In genomic region chr3:12286927-12287726, GRCh38 we compare ENCODE assay signal across 1 cellular context.
TF ChIP-seq lines count a peak whose summit lies in the region.

No MANE protein-coding gene starts in this region.

TF ChIP-seq in HEK293, 187 proteins besides CTCF, POLR2A, EP300 and RAD21 (continued from another document and continues in another):
- TF ChIP-seq ZNF513 (tag by site-specific recombination; IDR thresholded peaks at IDR 0.05): no peak
- TF ChIP-seq ZNF488 (tag by site-specific recombination; IDR thresholded peaks at IDR 0.05): no peak
- no peak for TF ChIP-seq ZNF2 (tag by site-specific recombination; IDR thresholded peaks at IDR 0.05)
- TF ChIP-seq ZNF394 (tag by site-specific recombination; IDR thresholded peaks at IDR 0.05; ENCODE audit: borderline replicate concordance): peak; percentile 15; the same call in 1 of the 2 replicates
- no peak for TF ChIP-seq ZNF544 (tag by site-specific recombination; IDR thresholded peaks at IDR 0.05)
- no peak for TF ChIP-seq ZBTB11 (tag by site-specific recombination; conservative IDR thresholded peaks at IDR 0.05; ENCODE audit: low read depth)
- no peak for TF ChIP-seq ZNF138 (tag by site-specific recombination; IDR thresholded peaks at IDR 0.05; ENCODE audit: borderline replicate concordance)
- no peak for TF ChIP-seq ZNF473 (tag by site-specific recombination; IDR thresholded peaks at IDR 0.05)
- TF ChIP-seq KLF10 (tag by site-specific recombination; IDR thresholded peaks at IDR 0.05): 0 out of 2 replicates have a peak, but pooled peaks have one; percentile 44
- TF ChIP-seq ZNF692 (tag by site-specific recombination; IDR thresholded peaks at IDR 0.05): peak; percentile 84
- TF ChIP-seq HIC1 (tag by site-specific recombination; IDR thresholded peaks at IDR 0.05): no peak
- TF ChIP-seq ZNF416 (tag by site-specific recombination; IDR thresholded peaks at IDR 0.05): no peak
- TF ChIP-seq BCL6B (tag by site-specific recombination; IDR thresholded peaks at IDR 0.05): no peak
- peak; percentile 33 for TF ChIP-seq ZBTB20 (tag by site-specific recombination; IDR thresholded peaks at IDR 0.05)
- TF ChIP-seq PATZ1 (tag by site-specific recombination; IDR thresholded peaks at IDR 0.05): no peak; the same call in 1 of the 2 replicates
- no peak for TF ChIP-seq ZNF664 (tag by site-specific recombination; IDR thresholded peaks at IDR 0.05)
- no peak for TF ChIP-seq ZNF560 (tag by site-specific recombination; IDR thresholded peaks at IDR 0.05; ENCODE audit: borderline replicate concordance)
- 0 out of 2 replicates have a peak, but pooled peaks have one; percentile 49 for TF ChIP-seq ZNF792 (tag by site-specific recombination; IDR thresholded peaks at IDR 0.05)
- TF ChIP-seq ZBTB8A (tag by site-specific recombination; IDR thresholded peaks at IDR 0.05): no peak
- no peak for TF ChIP-seq ZNF777 (tag by site-specific recombination; IDR thresholded peaks at IDR 0.05; ENCODE audit: borderline replicate concordance)
- TF ChIP-seq ZNF660 (tag by site-specific recombination; IDR thresholded peaks at IDR 0.05): peak; percentile 77
- TF ChIP-seq ZFP37 (tag by site-specific recombination; IDR thresholded peaks at IDR 0.05): no peak
- TF ChIP-seq OVOL3 (tag by site-specific recombination; IDR thresholded peaks at IDR 0.05): no peak
- TF ChIP-seq ZNF629 (tag by site-specific recombination; IDR thresholded peaks at IDR 0.05): no peak
- TF ChIP-seq ZNF747 (tag by site-specific recombination; IDR thresholded peaks at IDR 0.05): no peak
- TF ChIP-seq ZNF266 (tag by site-specific recombination; IDR thresholded peaks at IDR 0.05; ENCODE audit: low read depth): no peak
- TF ChIP-seq ZFHX2 (tag by site-specific recombination; conservative IDR thresholded peaks at IDR 0.05): 0 out of 2 replicates have a peak, but pooled peaks have one; percentile 30
- no peak for TF ChIP-seq ZNF626 (tag by site-specific recombination; IDR thresholded peaks at IDR 0.05)
- TF ChIP-seq GLIS2 (tag by site-specific recombination; IDR thresholded peaks at IDR 0.05): peak; percentile 17; the same call in 1 of the 2 replicates
- peak; percentile 77 for TF ChIP-seq ZFP69B (tag by site-specific recombination; IDR thresholded peaks at IDR 0.05)
- no peak for TF ChIP-seq ZSCAN16 (tag by site-specific recombination; IDR thresholded peaks at IDR 0.05)
- no peak for TF ChIP-seq ZNF529 (tag by site-specific recombination; IDR thresholded peaks at IDR 0.05; ENCODE audit: insufficient replicate concordance)
- no peak for TF ChIP-seq ZNF114 (tag by site-specific recombination; IDR thresholded peaks at IDR 0.05)
- 0 out of 2 replicates have a peak, but pooled peaks have one; percentile 50 for TF ChIP-seq MZF1 (tag by site-specific recombination; IDR thresholded peaks at IDR 0.05; ENCODE audit: borderline replicate concordance)
- peak; percentile 24; the same call in 1 of the 2 replicates for TF ChIP-seq ZIC2 (tag by site-specific recombination; IDR thresholded peaks at IDR 0.05)
- no peak for TF ChIP-seq ZSCAN18 (tag by site-specific recombination; IDR thresholded peaks at IDR 0.05)
- no peak for TF ChIP-seq ZNF133 (tag by site-specific recombination; IDR thresholded peaks at IDR 0.05)
- no peak for TF ChIP-seq ZNF610 (tag by site-specific recombination; IDR thresholded peaks at IDR 0.05; ENCODE audit: borderline replicate concordance)
- TF ChIP-seq SP3 (tag by site-specific recombination; IDR thresholded peaks at IDR 0.05): peak; percentile 36; the same call in 1 of the 2 replicates
- no peak for TF ChIP-seq ZNF239 (tag by site-specific recombination; IDR thresholded peaks at IDR 0.05)
- TF ChIP-seq KLF17 (tag by site-specific recombination; IDR thresholded peaks at IDR 0.05): no peak
- TF ChIP-seq ZNF654 (tag by site-specific recombination; IDR thresholded peaks at IDR 0.05; ENCODE audit: low read depth): no peak
- no peak for TF ChIP-seq SCRT1 (tag by site-specific recombination; IDR thresholded peaks at IDR 0.05; ENCODE audit: borderline replicate concordance)
- TF ChIP-seq KLF9 (tag by site-specific recombination; IDR thresholded peaks at IDR 0.05; ENCODE audit: low read depth): no peak
- TF ChIP-seq ZNF174 (tag by site-specific recombination; IDR thresholded peaks at IDR 0.05): no peak
- TF ChIP-seq ZNF48 (tag by site-specific recombination; IDR thresholded peaks at IDR 0.05): no peak
- TF ChIP-seq ZBTB1 (tag by site-specific recombination; IDR thresholded peaks at IDR 0.05): no peak
- no peak for TF ChIP-seq ELK4 (IDR thresholded peaks at IDR 0.05; ENCODE audit: borderline replicate concordance, low read depth, low read length)
- TF ChIP-seq TRIM28 (IDR thresholded peaks at IDR 0.05; ENCODE audit: borderline replicate concordance, low read length): no peak
